12 cellular contexts compared by ENCODE assay signal in genomic region chr16:50709061-50709695, GRCh38. TPM values are rescaled to one million over a fixed set of nuclear protein-coding genes. Genes with fewer than 3 reads are reported as not detected.
A peak's percentile ranks its signal among the peaks of the same experiment; 100 is the strongest.
DNase-seq lines count a peak whose midpoint lies in the region; ATAC-seq, FAIRE-seq and TF ChIP-seq lines count a peak whose summit lies in the region.
"Had no signal": no experiment of that assay in that cellular context is flagged by ENCODE, and none has a peak within 500 bp of the region (broad histone marks: within the 10 kb centered on the region; RNA-seq: fewer than 3 reads in every experiment).

No MANE protein-coding gene starts in this region.

- peak; percentile 86 for FAIRE-seq in GM18507 (lab: Jason Lieb, UNC)

- peak overlapping the region; percentile 24 for H3K4me3 Mint-ChIP-seq in activated CD4-positive, alpha-beta memory T cell treated with anti-CD3 and anti-CD28 coated beads for 36 hours

- in situ Hi-C loops in brain microvascular endothelial cell (cut with HindIII; ENCODE audit: low pct_ligation_motif_present, low sequenced_read_pairs), result no loop called here

- no peaks in the 10 kb centered on the region for H3K4me1 ChIP-seq in mucosa of descending colon (ENCODE audit: low read depth)

- DNase-seq in GM18507 (ENCODE audit: extremely low spot score, insufficient read length, low read depth), result no peak
- DNase-seq in activated CD4-positive, alpha-beta memory T cell treated with anti-CD3 and anti-CD28 coated beads for 36 hours, result peak; percentile 34
- DNase-seq in mucosa of descending colon, result no peak
- no peak for DNase-seq in brain microvascular endothelial cell
- DNase-seq in iPS-NIHi7 (ENCODE audit: extremely low spot score), result no peak
- DNase-seq in kidney tubule cell (ENCODE audit: low spot score), result no peak
- DNase-seq: NCI-H2029 treated with DMSO at 0.1 percent for 48 hours, WERI-Rb-1 had no signal

- peaks cover 8% of the 10 kb centered on the region for H3K9me3 ChIP-seq in mucosa of descending colon

- TF ChIP-seq CTCF in mucosa of descending colon (IDR thresholded peaks at IDR 0.05), result no peak
- no peak for TF ChIP-seq CTCF in brain microvascular endothelial cell (IDR thresholded peaks at IDR 0.05; ENCODE audit: low read depth, low read length, missing control alignments)

- ATAC-seq in HG02981 (IDR thresholded peaks at IDR 0.05; ENCODE audit: unreplicated experiment), result peak; percentile 42
- ATAC-seq in mucosa of descending colon, result peak; percentile 56
- ATAC-seq in HG02840 (IDR thresholded peaks at IDR 0.05; ENCODE audit: low FRiP score, unreplicated experiment), result no peak

- peaks cover 51% of the 10 kb centered on the region for H3K36me3 Mint-ChIP-seq in activated CD4-positive, alpha-beta memory T cell treated with anti-CD3 and anti-CD28 coated beads for 36 hours

- CTCF ChIA-PET in activated CD4-positive, alpha-beta memory T cell treated with anti-CD3 and anti-CD28 coated beads for 36 hours (lab: Charles Lee), result interaction anchor here (1.0 to 1.4 kb wide), 6 partner anchors 11 to 97 kb away, joined by 3 to 6 read pairs (median 3); partner anchors contain the start of gene CYLD

- peaks cover 15% of the 10 kb centered on the region for H3K9me3 Mint-ChIP-seq in activated CD4-positive, alpha-beta memory T cell treated with anti-CD3 and anti-CD28 coated beads for 36 hours

- peak overlapping the region; percentile 94 for H3K27ac Mint-ChIP-seq in activated CD4-positive, alpha-beta memory T cell treated with anti-CD3 and anti-CD28 coated beads for 36 hours

- intact Hi-C loops in activated CD4-positive, alpha-beta memory T cell treated with anti-CD3 and anti-CD28 coated beads for 36 hours (cut with micrococcal nuclease), result no loop called here
- intact Hi-C loops in mucosa of descending colon (cut with DNase I, micrococcal nuclease), result no loop called here

- H3K27me3 Mint-ChIP-seq in activated CD4-positive, alpha-beta memory T cell treated with anti-CD3 and anti-CD28 coated beads for 36 hours, result no peaks in the 10 kb centered on the region

- no peaks in the 10 kb centered on the region for H3K27me3 ChIP-seq in brain microvascular endothelial cell (replicated peaks)

- POLR2A ChIA-PET in activated CD4-positive, alpha-beta memory T cell treated with anti-CD3 and anti-CD28 coated beads for 36 hours (lab: Charles Lee), result interaction anchor here (1.0 to 2.2 kb wide), 6 partner anchors 10 to 38 kb away, joined by 3 to 21 read pairs (median 5); partner anchors contain the start of gene CYLD

- H3K27ac ChIP-seq in brain microvascular endothelial cell, result no peak overlapping the region
- H3K27ac ChIP-seq: WERI-Rb-1 had no signal

- no peaks in the 10 kb centered on the region for H3K36me3 ChIP-seq in mucosa of descending colon (ENCODE audit: low read depth)
- H3K36me3 ChIP-seq in brain microvascular endothelial cell (replicated peaks), result no peaks in the 10 kb centered on the region
- H3K36me3 ChIP-seq: WERI-Rb-1 had no signal

- no peak overlapping the region for H3K4me3 ChIP-seq in mucosa of descending colon
- no peak overlapping the region for H3K4me3 ChIP-seq in brain microvascular endothelial cell (ENCODE audit: low read depth, low read length)

- H3K4me1 Mint-ChIP-seq in activated CD4-positive, alpha-beta memory T cell treated with anti-CD3 and anti-CD28 coated beads for 36 hours (ENCODE audit: low read depth), result peaks cover 61% of the 10 kb centered on the region

RNA-seq across cellular contexts. Expression of gene NOD2, which starts 15.8 kb away (rescaled TPM):
- 10 to 100 TPM; 17.9 to 18.7 TPM for total RNA-seq in activated CD4-positive, alpha-beta memory T cell treated with anti-CD3 and anti-CD28 coated beads for 36 hours
- 1 to 10 TPM in 2 of 3 donors, under 1 TPM in 1; 0.87 to 2.4 (median 2.0) TPM for total RNA-seq in mucosa of descending colon
- total RNA-seq: fibroblast of villous mesenchyme had no signal

RNA-seq across cellular contexts. Expression of gene SNX20, which starts 28.1 kb away (rescaled TPM):
- 10 to 100 TPM; 55.4 to 56.9 TPM for total RNA-seq in activated CD4-positive, alpha-beta memory T cell treated with anti-CD3 and anti-CD28 coated beads for 36 hours
- total RNA-seq in mucosa of descending colon, result 1 to 10 TPM; 1.4 to 2.9 (median 1.7) TPM
- total RNA-seq: Daoy, fibroblast of villous mesenchyme had no signal

RNA-seq across cellular contexts. Expression of gene CYLD, which starts 32.7 kb away (rescaled TPM):
- 100 to 1,000 TPM; 133 to 135 TPM for total RNA-seq in activated CD4-positive, alpha-beta memory T cell treated with anti-CD3 and anti-CD28 coated beads for 36 hours
- 10 to 100 TPM; 24.7 to 44.4 (median 35.5) TPM for total RNA-seq in mucosa of descending colon

Comparison
In these comparisons a context has a peak if more than half of its experiments do, and no peak if none do; other contexts are left out.
1. RNA of gene NOD2, which starts 15.8 kb away (total RNA-seq): 17.9 to 18.7 TPM in activated CD4-positive, alpha-beta memory T cell treated with anti-CD3 and anti-CD28 coated beads for 36 hours; 0.87 to 2.4 TPM in mucosa of descending colon; every median in the first group is over 4 times any median in the second.
2. RNA of gene SNX20, which starts 28.1 kb away (total RNA-seq): 55.4 to 56.9 TPM in activated CD4-positive, alpha-beta memory T cell treated with anti-CD3 and anti-CD28 coated beads for 36 hours; 1.4 to 2.9 TPM in mucosa of descending colon; every median in the first group is over 10 times any median in the second.